Comparison of ENCODE assay signal across 25 cellular contexts in genomic region chr2:16073471-16073870, GRCh38.
"Had no signal": no experiment of that assay in that cellular context is flagged by ENCODE, and none has a peak within 500 bp of the region (broad histone marks: within the 10 kb centered on the region; RNA-seq: fewer than 3 reads in every experiment).

No MANE protein-coding gene starts in this region.

- ATAC-seq: effector memory CD8-positive, alpha-beta T cell; esophagus mucosa; gastrocnemius medialis; heart right ventricle; left cardiac atrium; left lung; left ventricle myocardium superior had no signal

- H3K27me3 ChIP-seq: colonic mucosa, esophagus squamous epithelium, gastrocnemius medialis, heart right ventricle, left lung had no signal

- H3K27ac Mint-ChIP-seq: dendritic cell treated with granulocyte-macrophage colony-stimulating factor and Interleukin-4, amounts not matched to agents 40 ng/mL and 50 ng/mL, for 4 days; effector memory CD8-positive, alpha-beta T cell; endodermal cell; memory B cell had no signal

- H3K4me1 Mint-ChIP-seq: memory B cell had no signal

- DNase-seq: colonic mucosa; cortex of kidney; effector CD8-positive, alpha-beta T cell; effector memory CD8-positive, alpha-beta T cell; endodermal cell; erythroblast; esophagus squamous epithelium; foreskin fibroblast; foreskin melanocyte; gastrocnemius medialis; glutamatergic neuron; head of caudate nucleus; heart right ventricle; hippocampal formation; left cardiac atrium; left lung; left ventricle myocardium superior; mammary epithelial cell; mesendoderm; midbrain had no signal

- H3K27me3 Mint-ChIP-seq: dendritic cell treated with granulocyte-macrophage colony-stimulating factor and Interleukin-4, amounts not matched to agents 40 ng/mL and 50 ng/mL, for 4 days; effector memory CD8-positive, alpha-beta T cell; memory B cell had no signal

- H3K4me3 ChIP-seq: colonic mucosa, esophagus squamous epithelium, gastrocnemius medialis, heart right ventricle, left lung, lung had no signal

- H3K36me3 ChIP-seq: colonic mucosa, esophagus squamous epithelium, gastrocnemius medialis, heart right ventricle, left lung had no signal

- H3K4me3 Mint-ChIP-seq: dendritic cell treated with granulocyte-macrophage colony-stimulating factor and Interleukin-4, amounts not matched to agents 40 ng/mL and 50 ng/mL, for 4 days; effector memory CD8-positive, alpha-beta T cell; endodermal cell; memory B cell had no signal

- H3K4me1 ChIP-seq: colonic mucosa, esophagus squamous epithelium, gastrocnemius medialis, heart right ventricle, left lung had no signal

- H3K36me3 Mint-ChIP-seq: memory B cell had no signal

- H3K9me3 Mint-ChIP-seq: dendritic cell treated with granulocyte-macrophage colony-stimulating factor and Interleukin-4, amounts not matched to agents 40 ng/mL and 50 ng/mL, for 4 days; endodermal cell; memory B cell had no signal

- H3K27ac ChIP-seq: colonic mucosa, epithelial cell of prostate, esophagus squamous epithelium, gastrocnemius medialis, heart right ventricle, left lung had no signal

- H3K9me3 ChIP-seq: colonic mucosa, esophagus squamous epithelium, gastrocnemius medialis, heart right ventricle, left lung had no signal
